In genomic region chr13:45381196-45381595, GRCh38 we compare ENCODE assay signal across 19 cellular contexts. TPM values are rescaled to one million over a fixed set of nuclear protein-coding genes. Genes with fewer than 3 reads are reported as not detected.
DNase-seq lines count a peak whose midpoint lies in the region; TF ChIP-seq lines count a peak whose summit lies in the region.
"Had no signal": no experiment of that assay in that cellular context is flagged by ENCODE, and none has a peak within 500 bp of the region (broad histone marks: within the 10 kb centered on the region; RNA-seq: fewer than 3 reads in every experiment).

No MANE protein-coding gene starts in this region.

- intact Hi-C loops in esophagus muscularis mucosa (cut with DNase I) = no loop called here

- no peak for TF ChIP-seq CTCF in coronary artery (IDR thresholded peaks at IDR 0.05)
- no peak for TF ChIP-seq CTCF in esophagus muscularis mucosa (IDR thresholded peaks at IDR 0.05)

- H4K91ac ChIP-seq in neuronal stem cell (ENCODE audit: low read depth, low read length, poor library complexity) = no peak overlapping the region

- H3K9me3 ChIP-seq in neuronal stem cell (replicated peaks in 1 of 2; ENCODE audit: control insufficient read depth in 2 of 2, insufficient read depth in 1 of 2, low read depth in 1 of 2, low read length in 2 of 2) (no peaks in the 10 kb centered on the region), esophagus muscularis mucosa (no peaks in the 10 kb centered on the region)
- H3K9me3 ChIP-seq: BLaER1, Caco-2 had no signal

- H2AK5ac ChIP-seq in neuronal stem cell (ENCODE audit: low read depth, low read length) = no peak overlapping the region

- no CpG with 5 or more reads among the region's 12 CpGs for WGBS in neuronal stem cell (ENCODE audit: extremely low coverage in 2 of 2, insufficient read length in 2 of 2, insufficient replicate concordance in 1 of 2), 2 donors
- 87% methylated on average over 3 of the region's 12 CpGs for WGBS in esophagus muscularis mucosa

- H3K4me1 ChIP-seq in neuronal stem cell (ENCODE audit: control insufficient read depth in 2 of 2, insufficient read depth in 1 of 2, low read depth in 1 of 2, low read length in 2 of 2) = peaks cover 0 to 7% of the 10 kb centered on the region in 2 donors
- H3K4me1 ChIP-seq in esophagus muscularis mucosa = peaks cover 0 to 8% (median 0%) of the 10 kb centered on the region in 4 donors
- H3K4me1 ChIP-seq: BLaER1 had no signal

- peak; percentile 13 for DNase-seq in activated CD8-positive, alpha-beta memory T cell treated with anti-CD3 and anti-CD28 coated beads for 24 hours
- DNase-seq in activated CD8-positive, alpha-beta memory T cell treated with anti-CD3 and anti-CD28 coated beads, Interleukin-2, amount 50 U/mL, for 48 hours = no peak
- DNase-seq in coronary artery (ENCODE audit: low spot score) = peak; percentile 50
- DNase-seq in neuronal stem cell (ENCODE audit: low spot score) = no peak
- DNase-seq in middle frontal gyrus (ENCODE audit: extremely low spot score, low spot score) = no peak
- DNase-seq in esophagus muscularis mucosa (ENCODE audit: extremely low spot score) = no peak
- DNase-seq: Caco-2; CD4-positive, CD25-positive, alpha-beta regulatory T cell; CD8-positive, alpha-beta T cell; DMS153; DMS79; EL; GDM1; GM23248; H9 had no signal

- no peak overlapping the region for H3K4me2 ChIP-seq in neuronal stem cell (ENCODE audit: insufficient read depth, low read length, poor library complexity, severe bottlenecking)
- H3K4me2 ChIP-seq: BLaER1 had no signal

- peak overlapping the region; percentile 64 for H3K18ac ChIP-seq in neuronal stem cell (ENCODE audit: low read length)

- H4K8ac ChIP-seq in neuronal stem cell (ENCODE audit: low read depth, low read length) = no peak overlapping the region

- H3K4me3 ChIP-seq in coronary artery (no peak overlapping the region), neuronal stem cell (ENCODE audit: low read length in 2 of 2) (no peak overlapping the region), esophagus muscularis mucosa (no peak overlapping the region)
- H3K4me3 ChIP-seq: BLaER1, GM12878, GM23248 had no signal

- no peaks in the 10 kb centered on the region for H3K79me1 ChIP-seq in neuronal stem cell (ENCODE audit: low read depth, low read length)

- no peak for TF ChIP-seq EP300 in esophagus muscularis mucosa (IDR thresholded peaks at IDR 0.05)

- H3K14ac ChIP-seq in neuronal stem cell (ENCODE audit: low read length) = no peak overlapping the region

- peak overlapping the region; percentile 58 for H2BK12ac ChIP-seq in neuronal stem cell (ENCODE audit: low read length)

- no peak overlapping the region for H2BK15ac ChIP-seq in neuronal stem cell (ENCODE audit: low read length)

- H2BK120ac ChIP-seq in neuronal stem cell (ENCODE audit: low read depth, low read length) = no peak overlapping the region

- no peak overlapping the region for H3K4ac ChIP-seq in neuronal stem cell (ENCODE audit: low read length)

- TF ChIP-seq POLR2A in esophagus muscularis mucosa (IDR thresholded peaks at IDR 0.05; ENCODE audit: low read depth) = no peak

- H3K27me3 ChIP-seq in neuronal stem cell (ENCODE audit: control insufficient read depth in 3 of 3, insufficient read depth in 3 of 3, low read depth in 1 of 3, low read length in 3 of 3) (no peaks in the 10 kb centered on the region), esophagus muscularis mucosa (no peaks in the 10 kb centered on the region)
- H3K27me3 ChIP-seq: BLaER1 had no signal

- H3K23ac ChIP-seq in neuronal stem cell (ENCODE audit: low read depth, low read length, poor library complexity) = no peak overlapping the region

- H3K36me3 ChIP-seq in neuronal stem cell (replicated peaks in 1 of 2; ENCODE audit: control insufficient read depth in 2 of 2, insufficient read depth in 2 of 2, low read length in 2 of 2) = peaks cover 10 to 25% of the 10 kb centered on the region in 2 donors
- peaks cover 3 to 33% (median 14%) of the 10 kb centered on the region in 4 donors for H3K36me3 ChIP-seq in esophagus muscularis mucosa

- H2AFZ ChIP-seq in neuronal stem cell (ENCODE audit: low read length) = no peak overlapping the region
- H2AFZ ChIP-seq: GM23248 had no signal

- H3K9ac ChIP-seq in neuronal stem cell (ENCODE audit: low read depth, low read length, poor library complexity) = no peak overlapping the region
- H3K9ac ChIP-seq: BLaER1, GM23248 had no signal

- peak overlapping the region; percentile 75 for H2BK5ac ChIP-seq in neuronal stem cell (ENCODE audit: low read length)

- H3K27ac ChIP-seq in coronary artery (no peak overlapping the region), neuronal stem cell (replicated peaks; ENCODE audit: low read length) (peak overlapping the region; percentile 84), esophagus muscularis mucosa (replicated peaks in 1 of 4) (peak overlapping the region in 1 of 4 donors; percentile 34)
- H3K27ac ChIP-seq: 22Rv1, BLaER1, C4-2B, GM23248 had no signal

RNA-seq across cellular contexts. Expression of gene SLC25A30, which starts 37.0 kb away (rescaled TPM):
- 8.0 TPM for polyA plus RNA-seq in neuronal stem cell (2013, experiment 1 of 2)
- 9.0 TPM for polyA plus RNA-seq in neuronal stem cell (2013, experiment 2 of 2)
- total RNA-seq in esophagus muscularis mucosa = 10 to 100 TPM in 3 of 4 donors, 1 to 10 TPM in 1; 8.8 to 13.4 (median 10.3) TPM

RNA-seq across cellular contexts. Expression of gene TPT1, which starts 40.2 kb away (rescaled TPM):
- 2,914 TPM for polyA plus RNA-seq in neuronal stem cell (2013, experiment 1 of 2)
- polyA plus RNA-seq in neuronal stem cell (2013, experiment 2 of 2) = 3,114 TPM
- total RNA-seq in esophagus muscularis mucosa = 1,000 to 10,000 TPM; 1,985 to 5,244 (median 2,921) TPM

Comparison
In these comparisons a context has a peak if more than half of its experiments do, and no peak if none do; other contexts are left out.
1. DNase-seq: peak in activated CD8-positive, alpha-beta memory T cell treated with anti-CD3 and anti-CD28 coated beads for 24 hours (single experiment) and coronary artery (single experiment); none in activated CD8-positive, alpha-beta memory T cell treated with anti-CD3 and anti-CD28 coated beads, Interleukin-2, amount 50 U/mL, for 48 hours (single experiment), neuronal stem cell (single experiment), middle frontal gyrus (single experiment) and esophagus muscularis mucosa (single experiment).